ENCODE assay signal across 1 cellular context in the genomic region with DNA sequence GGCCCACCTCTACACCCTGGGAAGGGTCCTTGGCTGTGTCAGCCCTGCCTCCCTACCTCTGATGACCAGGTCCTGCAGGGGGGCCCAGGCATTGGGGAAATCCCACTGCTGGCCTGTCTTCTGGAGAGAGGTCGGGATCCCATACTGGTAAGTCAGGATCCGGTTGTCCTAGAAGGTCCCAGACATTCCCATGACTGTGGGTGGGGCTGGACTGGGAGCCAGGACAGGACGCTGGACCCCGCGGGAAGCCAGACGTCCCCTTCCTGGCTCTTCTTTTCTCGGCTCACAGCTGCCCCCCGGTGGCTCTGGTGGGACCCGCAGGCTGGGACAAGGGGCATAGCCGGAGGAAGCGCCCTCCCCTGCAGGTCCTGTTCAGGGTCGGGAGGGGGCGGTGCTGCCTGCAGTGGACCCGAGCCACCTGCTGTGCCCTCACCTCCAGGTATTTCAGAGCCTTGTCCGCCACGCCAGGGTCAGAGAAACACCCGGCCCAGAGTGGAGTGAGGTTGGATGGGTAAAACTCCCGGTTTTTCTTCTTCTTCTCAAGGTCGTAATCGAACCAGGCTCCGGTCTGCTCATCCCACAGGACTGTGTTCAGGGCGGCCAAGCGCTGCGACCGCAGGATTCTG.
TF ChIP-seq lines count a peak whose summit lies in the region.

No MANE protein-coding gene starts in this region.

TF ChIP-seq in HepG2, 621 proteins besides CTCF, POLR2A, EP300 and RAD21 (continued from another document and continues in another):
- TF ChIP-seq, protein P1, sequence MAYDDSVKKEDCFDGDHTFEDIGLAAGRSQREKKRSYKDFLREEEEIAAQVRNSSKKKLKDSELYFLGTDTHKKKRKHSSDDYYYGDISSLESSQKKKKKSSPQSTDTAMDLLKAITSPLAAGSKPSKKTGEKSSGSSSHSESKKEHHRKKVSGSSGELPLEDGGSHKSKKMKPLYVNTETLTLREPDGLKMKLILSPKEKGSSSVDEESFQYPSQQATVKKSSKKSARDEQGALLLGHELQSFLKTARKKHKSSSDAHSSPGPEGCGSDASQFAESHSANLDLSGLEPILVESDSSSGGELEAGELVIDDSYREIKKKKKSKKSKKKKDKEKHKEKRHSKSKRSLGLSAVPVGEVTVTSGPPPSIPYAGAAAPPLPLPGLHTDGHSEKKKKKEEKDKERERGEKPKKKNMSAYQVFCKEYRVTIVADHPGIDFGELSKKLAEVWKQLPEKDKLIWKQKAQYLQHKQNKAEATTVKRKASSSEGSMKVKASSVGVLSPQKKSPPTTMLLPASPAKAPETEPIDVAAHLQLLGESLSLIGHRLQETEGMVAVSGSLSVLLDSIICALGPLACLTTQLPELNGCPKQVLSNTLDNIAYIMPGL (CRISPR knock-in tag; IDR thresholded peaks at IDR 0.05; ENCODE audit: borderline replicate concordance in 1 of 2, low read depth in 1 of 2): peak; percentile 66 to 95; a peak in 3 of 4 replicates
- TF ChIP-seq RFXANK (CRISPR knock-in tag; IDR thresholded peaks at IDR 0.05) (no peak), ZNF234 (CRISPR knock-in tag; conservative IDR thresholded peaks at IDR 0.05) (no peak), NFIC (IDR thresholded peaks at IDR 0.05; ENCODE audit: low read length) (no peak), ZNF263 (CRISPR knock-in tag; IDR thresholded peaks at IDR 0.05) (no peak), DMAP1 (CRISPR knock-in tag; IDR thresholded peaks at IDR 0.05) (no peak), YY1 (IDR thresholded peaks at IDR 0.05; ENCODE audit: insufficient read depth, insufficient replicate concordance, low read depth, low read length) (peak; percentile 40), FOXK1 (CRISPR knock-in tag; IDR thresholded peaks at IDR 0.05; ENCODE audit: borderline replicate concordance, low read depth) (no peak), SMAD1 (CRISPR knock-in tag; IDR thresholded peaks at IDR 0.05; ENCODE audit: borderline replicate concordance, low read depth) (no peak), RFX3 (CRISPR knock-in tag; IDR thresholded peaks at IDR 0.05) (no peak), JUNB (CRISPR knock-in tag; IDR thresholded peaks at IDR 0.05; ENCODE audit: borderline replicate concordance) (no peak), HMGA1 (CRISPR knock-in tag; conservative IDR thresholded peaks at IDR 0.05) (no peak), RXRB (CRISPR knock-in tag; IDR thresholded peaks at IDR 0.05; ENCODE audit: borderline replicate concordance) (peak; percentile 64; the same call in 1 of the 2 replicates), MATR3 (CRISPR knock-in tag; IDR thresholded peaks at IDR 0.05) (no peak), HHEX (CRISPR knock-in tag; IDR thresholded peaks at IDR 0.05) (no peak), ZNF878 (CRISPR knock-in tag; IDR thresholded peaks at IDR 0.05) (no peak), CEBPB (IDR thresholded peaks at IDR 0.05; ENCODE audit: borderline replicate concordance, low read depth, low read length) (no peak), SATB2 (CRISPR knock-in tag; IDR thresholded peaks at IDR 0.05) (no peak), RCOR2 (CRISPR knock-in tag; IDR thresholded peaks at IDR 0.05) (no peak), ZNF737 (CRISPR knock-in tag; IDR thresholded peaks at IDR 0.05; ENCODE audit: borderline replicate concordance) (no peak), YEATS2 (CRISPR knock-in tag; IDR thresholded peaks at IDR 0.05; ENCODE audit: borderline replicate concordance) (no peak), ZNF652 (CRISPR knock-in tag; IDR thresholded peaks at IDR 0.05; ENCODE audit: borderline replicate concordance, low read depth) (no peak), KDM5A (IDR thresholded peaks at IDR 0.05; ENCODE audit: borderline replicate concordance, low read length) (no peak), TBL1XR1 (IDR thresholded peaks at IDR 0.05; ENCODE audit: borderline replicate concordance, low read length, partially characterized antibody) (no peak), ZNF790 (CRISPR knock-in tag; IDR thresholded peaks at IDR 0.05; ENCODE audit: borderline replicate concordance) (no peak), ZNF772 (CRISPR knock-in tag; IDR thresholded peaks at IDR 0.05) (no peak; the same call in 1 of the 2 replicates), RNF2 (conservative IDR thresholded peaks at IDR 0.05; ENCODE audit: low read depth) (no peak), SMARCC2 (IDR thresholded peaks at IDR 0.05) (no peak), ZNF230 (CRISPR knock-in tag; IDR thresholded peaks at IDR 0.05) (no peak)
- TF ChIP-seq, protein P2, sequence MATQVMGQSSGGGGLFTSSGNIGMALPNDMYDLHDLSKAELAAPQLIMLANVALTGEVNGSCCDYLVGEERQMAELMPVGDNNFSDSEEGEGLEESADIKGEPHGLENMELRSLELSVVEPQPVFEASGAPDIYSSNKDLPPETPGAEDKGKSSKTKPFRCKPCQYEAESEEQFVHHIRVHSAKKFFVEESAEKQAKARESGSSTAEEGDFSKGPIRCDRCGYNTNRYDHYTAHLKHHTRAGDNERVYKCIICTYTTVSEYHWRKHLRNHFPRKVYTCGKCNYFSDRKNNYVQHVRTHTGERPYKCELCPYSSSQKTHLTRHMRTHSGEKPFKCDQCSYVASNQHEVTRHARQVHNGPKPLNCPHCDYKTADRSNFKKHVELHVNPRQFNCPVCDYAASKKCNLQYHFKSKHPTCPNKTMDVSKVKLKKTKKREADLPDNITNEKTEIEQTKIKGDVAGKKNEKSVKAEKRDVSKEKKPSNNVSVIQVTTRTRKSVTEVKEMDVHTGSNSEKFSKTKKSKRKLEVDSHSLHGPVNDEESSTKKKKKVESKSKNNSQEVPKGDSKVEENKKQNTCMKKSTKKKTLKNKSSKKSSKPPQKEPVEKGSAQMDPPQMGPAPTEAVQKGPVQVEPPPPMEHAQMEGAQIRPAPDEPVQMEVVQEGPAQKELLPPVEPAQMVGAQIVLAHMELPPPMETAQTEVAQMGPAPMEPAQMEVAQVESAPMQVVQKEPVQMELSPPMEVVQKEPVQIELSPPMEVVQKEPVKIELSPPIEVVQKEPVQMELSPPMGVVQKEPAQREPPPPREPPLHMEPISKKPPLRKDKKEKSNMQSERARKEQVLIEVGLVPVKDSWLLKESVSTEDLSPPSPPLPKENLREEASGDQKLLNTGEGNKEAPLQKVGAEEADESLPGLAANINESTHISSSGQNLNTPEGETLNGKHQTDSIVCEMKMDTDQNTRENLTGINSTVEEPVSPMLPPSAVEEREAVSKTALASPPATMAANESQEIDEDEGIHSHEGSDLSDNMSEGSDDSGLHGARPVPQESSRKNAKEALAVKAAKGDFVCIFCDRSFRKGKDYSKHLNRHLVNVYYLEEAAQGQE (IDR thresholded peaks at IDR 0.05; ENCODE audit: borderline replicate concordance in 1 of 2, low read depth in 1 of 2, low read length in 2 of 2): no peak
- TF ChIP-seq, protein P3, sequence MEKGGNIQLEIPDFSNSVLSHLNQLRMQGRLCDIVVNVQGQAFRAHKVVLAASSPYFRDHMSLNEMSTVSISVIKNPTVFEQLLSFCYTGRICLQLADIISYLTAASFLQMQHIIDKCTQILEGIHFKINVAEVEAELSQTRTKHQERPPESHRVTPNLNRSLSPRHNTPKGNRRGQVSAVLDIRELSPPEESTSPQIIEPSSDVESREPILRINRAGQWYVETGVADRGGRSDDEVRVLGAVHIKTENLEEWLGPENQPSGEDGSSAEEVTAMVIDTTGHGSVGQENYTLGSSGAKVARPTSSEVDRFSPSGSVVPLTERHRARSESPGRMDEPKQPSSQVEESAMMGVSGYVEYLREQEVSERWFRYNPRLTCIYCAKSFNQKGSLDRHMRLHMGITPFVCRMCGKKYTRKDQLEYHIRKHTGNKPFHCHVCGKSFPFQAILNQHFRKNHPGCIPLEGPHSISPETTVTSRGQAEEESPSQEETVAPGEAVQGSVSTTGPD (CRISPR knock-in tag; IDR thresholded peaks at IDR 0.05): no peak
- TF ChIP-seq, protein P4, sequence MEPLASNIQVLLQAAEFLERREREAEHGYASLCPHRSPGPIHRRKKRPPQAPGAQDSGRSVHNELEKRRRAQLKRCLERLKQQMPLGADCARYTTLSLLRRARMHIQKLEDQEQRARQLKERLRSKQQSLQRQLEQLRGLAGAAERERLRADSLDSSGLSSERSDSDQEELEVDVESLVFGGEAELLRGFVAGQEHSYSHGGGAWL (CRISPR knock-in tag; IDR thresholded peaks at IDR 0.05): no peak; the same call in 1 of the 2 replicates
- TF ChIP-seq, protein P5, sequence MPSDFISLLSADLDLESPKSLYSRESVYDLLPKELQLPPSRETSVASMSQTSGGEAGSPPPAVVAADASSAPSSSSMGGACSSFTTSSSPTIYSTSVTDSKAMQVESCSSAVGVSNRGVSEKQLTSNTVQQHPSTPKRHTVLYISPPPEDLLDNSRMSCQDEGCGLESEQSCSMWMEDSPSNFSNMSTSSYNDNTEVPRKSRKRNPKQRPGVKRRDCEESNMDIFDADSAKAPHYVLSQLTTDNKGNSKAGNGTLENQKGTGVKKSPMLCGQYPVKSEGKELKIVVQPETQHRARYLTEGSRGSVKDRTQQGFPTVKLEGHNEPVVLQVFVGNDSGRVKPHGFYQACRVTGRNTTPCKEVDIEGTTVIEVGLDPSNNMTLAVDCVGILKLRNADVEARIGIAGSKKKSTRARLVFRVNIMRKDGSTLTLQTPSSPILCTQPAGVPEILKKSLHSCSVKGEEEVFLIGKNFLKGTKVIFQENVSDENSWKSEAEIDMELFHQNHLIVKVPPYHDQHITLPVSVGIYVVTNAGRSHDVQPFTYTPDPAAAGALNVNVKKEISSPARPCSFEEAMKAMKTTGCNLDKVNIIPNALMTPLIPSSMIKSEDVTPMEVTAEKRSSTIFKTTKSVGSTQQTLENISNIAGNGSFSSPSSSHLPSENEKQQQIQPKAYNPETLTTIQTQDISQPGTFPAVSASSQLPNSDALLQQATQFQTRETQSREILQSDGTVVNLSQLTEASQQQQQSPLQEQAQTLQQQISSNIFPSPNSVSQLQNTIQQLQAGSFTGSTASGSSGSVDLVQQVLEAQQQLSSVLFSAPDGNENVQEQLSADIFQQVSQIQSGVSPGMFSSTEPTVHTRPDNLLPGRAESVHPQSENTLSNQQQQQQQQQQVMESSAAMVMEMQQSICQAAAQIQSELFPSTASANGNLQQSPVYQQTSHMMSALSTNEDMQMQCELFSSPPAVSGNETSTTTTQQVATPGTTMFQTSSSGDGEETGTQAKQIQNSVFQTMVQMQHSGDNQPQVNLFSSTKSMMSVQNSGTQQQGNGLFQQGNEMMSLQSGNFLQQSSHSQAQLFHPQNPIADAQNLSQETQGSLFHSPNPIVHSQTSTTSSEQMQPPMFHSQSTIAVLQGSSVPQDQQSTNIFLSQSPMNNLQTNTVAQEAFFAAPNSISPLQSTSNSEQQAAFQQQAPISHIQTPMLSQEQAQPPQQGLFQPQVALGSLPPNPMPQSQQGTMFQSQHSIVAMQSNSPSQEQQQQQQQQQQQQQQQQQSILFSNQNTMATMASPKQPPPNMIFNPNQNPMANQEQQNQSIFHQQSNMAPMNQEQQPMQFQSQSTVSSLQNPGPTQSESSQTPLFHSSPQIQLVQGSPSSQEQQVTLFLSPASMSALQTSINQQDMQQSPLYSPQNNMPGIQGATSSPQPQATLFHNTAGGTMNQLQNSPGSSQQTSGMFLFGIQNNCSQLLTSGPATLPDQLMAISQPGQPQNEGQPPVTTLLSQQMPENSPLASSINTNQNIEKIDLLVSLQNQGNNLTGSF (CRISPR knock-in tag; IDR thresholded peaks at IDR 0.05): no peak
- TF ChIP-seq, protein P6, sequence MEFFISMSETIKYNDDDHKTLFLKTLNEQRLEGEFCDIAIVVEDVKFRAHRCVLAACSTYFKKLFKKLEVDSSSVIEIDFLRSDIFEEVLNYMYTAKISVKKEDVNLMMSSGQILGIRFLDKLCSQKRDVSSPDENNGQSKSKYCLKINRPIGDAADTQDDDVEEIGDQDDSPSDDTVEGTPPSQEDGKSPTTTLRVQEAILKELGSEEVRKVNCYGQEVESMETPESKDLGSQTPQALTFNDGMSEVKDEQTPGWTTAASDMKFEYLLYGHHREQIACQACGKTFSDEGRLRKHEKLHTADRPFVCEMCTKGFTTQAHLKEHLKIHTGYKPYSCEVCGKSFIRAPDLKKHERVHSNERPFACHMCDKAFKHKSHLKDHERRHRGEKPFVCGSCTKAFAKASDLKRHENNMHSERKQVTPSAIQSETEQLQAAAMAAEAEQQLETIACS (CRISPR knock-in tag; IDR thresholded peaks at IDR 0.05): no peak
- TF ChIP-seq, protein P7, sequence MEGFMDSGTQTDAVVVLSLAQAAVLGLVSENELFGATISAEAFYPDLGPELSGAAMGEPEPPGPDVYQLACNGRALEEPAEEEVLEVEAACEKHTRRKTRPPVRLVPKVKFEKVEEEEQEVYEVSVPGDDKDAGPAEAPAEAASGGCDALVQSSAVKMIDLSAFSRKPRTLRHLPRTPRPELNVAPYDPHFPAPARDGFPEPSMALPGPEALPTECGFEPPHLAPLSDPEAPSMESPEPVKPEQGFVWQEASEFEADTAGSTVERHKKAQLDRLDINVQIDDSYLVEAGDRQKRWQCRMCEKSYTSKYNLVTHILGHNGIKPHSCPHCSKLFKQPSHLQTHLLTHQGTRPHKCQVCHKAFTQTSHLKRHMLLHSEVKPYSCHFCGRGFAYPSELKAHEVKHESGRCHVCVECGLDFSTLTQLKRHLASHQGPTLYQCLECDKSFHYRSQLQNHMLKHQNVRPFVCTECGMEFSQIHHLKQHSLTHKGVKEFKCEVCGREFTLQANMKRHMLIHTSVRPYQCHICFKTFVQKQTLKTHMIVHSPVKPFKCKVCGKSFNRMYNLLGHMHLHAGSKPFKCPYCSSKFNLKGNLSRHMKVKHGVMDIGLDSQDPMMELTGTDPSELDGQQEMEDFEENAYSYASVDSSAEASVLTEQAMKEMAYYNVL (CRISPR knock-in tag; IDR thresholded peaks at IDR 0.05; ENCODE audit: borderline replicate concordance): no peak
- TF ChIP-seq, protein P8, sequence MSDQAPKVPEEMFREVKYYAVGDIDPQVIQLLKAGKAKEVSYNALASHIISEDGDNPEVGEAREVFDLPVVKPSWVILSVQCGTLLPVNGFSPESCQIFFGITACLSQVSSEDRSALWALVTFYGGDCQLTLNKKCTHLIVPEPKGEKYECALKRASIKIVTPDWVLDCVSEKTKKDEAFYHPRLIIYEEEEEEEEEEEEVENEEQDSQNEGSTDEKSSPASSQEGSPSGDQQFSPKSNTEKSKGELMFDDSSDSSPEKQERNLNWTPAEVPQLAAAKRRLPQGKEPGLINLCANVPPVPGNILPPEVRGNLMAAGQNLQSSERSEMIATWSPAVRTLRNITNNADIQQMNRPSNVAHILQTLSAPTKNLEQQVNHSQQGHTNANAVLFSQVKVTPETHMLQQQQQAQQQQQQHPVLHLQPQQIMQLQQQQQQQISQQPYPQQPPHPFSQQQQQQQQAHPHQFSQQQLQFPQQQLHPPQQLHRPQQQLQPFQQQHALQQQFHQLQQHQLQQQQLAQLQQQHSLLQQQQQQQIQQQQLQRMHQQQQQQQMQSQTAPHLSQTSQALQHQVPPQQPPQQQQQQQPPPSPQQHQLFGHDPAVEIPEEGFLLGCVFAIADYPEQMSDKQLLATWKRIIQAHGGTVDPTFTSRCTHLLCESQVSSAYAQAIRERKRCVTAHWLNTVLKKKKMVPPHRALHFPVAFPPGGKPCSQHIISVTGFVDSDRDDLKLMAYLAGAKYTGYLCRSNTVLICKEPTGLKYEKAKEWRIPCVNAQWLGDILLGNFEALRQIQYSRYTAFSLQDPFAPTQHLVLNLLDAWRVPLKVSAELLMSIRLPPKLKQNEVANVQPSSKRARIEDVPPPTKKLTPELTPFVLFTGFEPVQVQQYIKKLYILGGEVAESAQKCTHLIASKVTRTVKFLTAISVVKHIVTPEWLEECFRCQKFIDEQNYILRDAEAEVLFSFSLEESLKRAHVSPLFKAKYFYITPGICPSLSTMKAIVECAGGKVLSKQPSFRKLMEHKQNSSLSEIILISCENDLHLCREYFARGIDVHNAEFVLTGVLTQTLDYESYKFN (CRISPR knock-in tag; conservative IDR thresholded peaks at IDR 0.05): no peak
- TF ChIP-seq, protein P9, sequence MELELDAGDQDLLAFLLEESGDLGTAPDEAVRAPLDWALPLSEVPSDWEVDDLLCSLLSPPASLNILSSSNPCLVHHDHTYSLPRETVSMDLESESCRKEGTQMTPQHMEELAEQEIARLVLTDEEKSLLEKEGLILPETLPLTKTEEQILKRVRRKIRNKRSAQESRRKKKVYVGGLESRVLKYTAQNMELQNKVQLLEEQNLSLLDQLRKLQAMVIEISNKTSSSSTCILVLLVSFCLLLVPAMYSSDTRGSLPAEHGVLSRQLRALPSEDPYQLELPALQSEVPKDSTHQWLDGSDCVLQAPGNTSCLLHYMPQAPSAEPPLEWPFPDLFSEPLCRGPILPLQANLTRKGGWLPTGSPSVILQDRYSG (CRISPR knock-in tag; IDR thresholded peaks at IDR 0.05): no peak
